In genomic region chr7:187237-187927, GRCh38 we compare ENCODE assay signal across 20 cellular contexts. TPM values are rescaled to one million over a fixed set of nuclear protein-coding genes. Genes with fewer than 3 reads are reported as not detected.
DNase-seq lines count a peak whose midpoint lies in the region; ATAC-seq and TF ChIP-seq lines count a peak whose summit lies in the region.
"Had no signal": no experiment of that assay in that cellular context is flagged by ENCODE, and none has a peak within 500 bp of the region (broad histone marks: within the 10 kb centered on the region; RNA-seq: fewer than 3 reads in every experiment).

No MANE protein-coding gene starts in this region.

- H3K4me3 ChIP-seq in SJCRH30 (no peak overlapping the region), endodermal cell (ENCODE audit: low read length) (no peak overlapping the region), psoas muscle (peak overlapping the region; percentile 32)

- DNase-seq in DMS 273 (lab: John Stamatoyannopoulos, UW; ENCODE audit: unreplicated experiment): peak; percentile 59
- DNase-seq in DMS 273 treated with DMSO at 0.1 percent for 48 hours (lab: John Stamatoyannopoulos, UW): no peak
- DNase-seq in SJCRH30: peak; percentile 48 to 65
- peak; percentile 59 for DNase-seq in endodermal cell
- DNase-seq in psoas muscle: peak; percentile 58 to 85
- DNase-seq in superior temporal gyrus (ENCODE audit: extremely low spot score): no peak
- DNase-seq: COR-L47, DMS53, MM.1S, NCI-H1417 treated with DMSO at 0.1 percent for 48 hours, NCI-H2029 treated with DMSO at 0.1 percent for 48 hours, NCI-H2227 treated with DMSO at 0.1 percent for 48 hours, NCI-H524 treated with DMSO at 0.1 percent for 48 hours had no signal

- ATAC-seq in psoas muscle (peak; percentile 50 to 73 (median 69)), GM21367 (IDR thresholded peaks at IDR 0.05; ENCODE audit: unreplicated experiment) (no peak), GM18868 (IDR thresholded peaks at IDR 0.05; ENCODE audit: unreplicated experiment) (no peak)
- ATAC-seq: Panc1, Right ventricle myocardium inferior, SK-N-SH treated with all-trans-retinoic acid at 6 μM for 48 hours had no signal

- no peaks in the 10 kb centered on the region for H3K9me3 Mint-ChIP-seq in endodermal cell

- H3K27ac Mint-ChIP-seq in endodermal cell: no peak overlapping the region

- H3K27ac ChIP-seq in SJCRH30 (peak overlapping the region; percentile 32; the same call in 1 of the 2 replicates), endodermal cell (ENCODE audit: low read depth, low read length) (no peak overlapping the region), psoas muscle (peak overlapping the region; percentile 60)
- H3K27ac ChIP-seq: 22Rv1, KMS-11 had no signal

- TF ChIP-seq CTCF in endodermal cell (conservative IDR thresholded peaks at IDR 0.05) (no peak), psoas muscle (IDR thresholded peaks at IDR 0.05) (no peak)

- H3K4me1 Mint-ChIP-seq in endodermal cell: peaks cover 17% of the 10 kb centered on the region

- intact Hi-C loops in psoas muscle (cut with DNase I): loop anchor here in 1 of 2 donors (2.0 kb wide), 1 partner anchor 29 kb away; no protein-coding TSS in a partner anchor

- no peaks in the 10 kb centered on the region for H3K9me3 ChIP-seq in SJCRH30 (replicated peaks)
- no peaks in the 10 kb centered on the region for H3K9me3 ChIP-seq in endodermal cell (ENCODE audit: control insufficient read depth, low read length)
- H3K9me3 ChIP-seq in psoas muscle: no peaks in the 10 kb centered on the region

- no peak overlapping the region for H3K4me3 Mint-ChIP-seq in endodermal cell

- WGBS in endodermal cell (ENCODE audit: insufficient coverage in 1 of 2, insufficient read length in 1 of 2), 2 experiments: 91 to 94% methylated on average over 9 to 26 of the region's 26 CpGs
- 33 to 43% (median 33%) methylated on average over 24 to 26 of the region's 26 CpGs for WGBS in psoas muscle, 3 donors

- H3K36me3 ChIP-seq in SJCRH30 (no peaks in the 10 kb centered on the region), endodermal cell (ENCODE audit: control insufficient read depth, insufficient read depth, low read length) (no peaks in the 10 kb centered on the region), psoas muscle (ENCODE audit: insufficient read depth in 1 of 2, low read depth in 1 of 2) (peaks cover 0 to 3% of the 10 kb centered on the region in 2 donors)

- H3K27me3 Mint-ChIP-seq in endodermal cell (ENCODE audit: insufficient read depth): peaks cover 1% of the 10 kb centered on the region

- peaks cover 4% of the 10 kb centered on the region for H3K4me1 ChIP-seq in SJCRH30
- no peaks in the 10 kb centered on the region for H3K4me1 ChIP-seq in endodermal cell (ENCODE audit: control insufficient read depth, insufficient read depth, low read length)
- peaks cover 28% of the 10 kb centered on the region for H3K4me1 ChIP-seq in psoas muscle

- H3K36me3 Mint-ChIP-seq in endodermal cell (ENCODE audit: low read depth): no peaks in the 10 kb centered on the region

- H3K27me3 ChIP-seq in SJCRH30 (no peaks in the 10 kb centered on the region), endodermal cell (ENCODE audit: control insufficient read depth, insufficient read depth, low read length, poor library complexity, severe bottlenecking) (no peaks in the 10 kb centered on the region), psoas muscle (ENCODE audit: insufficient read depth in 3 of 3, low read length in 2 of 3) (no peaks in the 10 kb centered on the region)

- H3K9ac ChIP-seq in endodermal cell (ENCODE audit: extremely low read depth, low read length, poor library complexity, severe bottlenecking): no peak overlapping the region
- H3K9ac ChIP-seq: KMS-11 had no signal

RNA-seq across cellular contexts. Expression of gene FAM20C, which starts 5.0 kb away (rescaled TPM):
- total RNA-seq in SJCRH30 (2014; rRNA removed; shearing (Covaris generic)): 6.1 and 7.0 TPM in 2 replicates
- total RNA-seq in endodermal cell (10 to 100 TPM; 33.5 to 53.5 TPM), psoas muscle (10 to 100 TPM; 28.1 to 47.6 (median 43.6) TPM)
- 19.9 TPM for polyA plus RNA-seq in endodermal cell (2013, experiment 1 of 2)
- 18.4 TPM for polyA plus RNA-seq in endodermal cell (2013, experiment 2 of 2)
- 10 to 100 TPM; 15.6 to 18.3 (median 16.5) TPM for polyA plus RNA-seq in psoas muscle

Comparison
In these comparisons a context has a peak if more than half of its experiments do, and no peak if none do; other contexts are left out.
1. DNase-seq: peak in DMS 273 (single experiment), SJCRH30 (2 of 2), endodermal cell (single experiment) and psoas muscle (2 of 2); none in DMS 273 treated with DMSO at 0.1 percent for 48 hours (single experiment) and superior temporal gyrus (single experiment).
2. ATAC-seq: peak in psoas muscle (4 of 4); none in GM21367 (single experiment) and GM18868 (single experiment).